10 cellular contexts compared by ENCODE assay signal in genomic region chr2:20641123-20641985, GRCh38. TPM values are rescaled to one million over a fixed set of nuclear protein-coding genes. Genes with fewer than 3 reads are reported as not detected.
A peak's percentile ranks its signal among the peaks of the same experiment; 100 is the strongest.
DNase-seq lines count a peak whose midpoint lies in the region; ATAC-seq and TF ChIP-seq lines count a peak whose summit lies in the region.
"Had no signal": no experiment of that assay in that cellular context is flagged by ENCODE, and none has a peak within 500 bp of the region (broad histone marks: within the 10 kb centered on the region; RNA-seq: fewer than 3 reads in every experiment).

No MANE protein-coding gene starts in this region.

- 32 to 42% methylated on average over 4 to 7 of the region's 23 CpGs for WGBS in gastroesophageal sphincter (ENCODE audit: low coverage in 1 of 2), 2 donors
- WGBS in prostate gland: 77% methylated on average over 23 of the region's 23 CpGs

- intact Hi-C loops in prostate gland (cut with DNase I): loop anchor here (10.0 kb wide), 1 partner anchor 417 kb away; the partner anchor contains the start of gene SDC1
- intact Hi-C loops in upper lobe of right lung (cut with DNase I): no loop called here

- H3K9me3 ChIP-seq in gastroesophageal sphincter: no peaks in the 10 kb centered on the region
- no peaks in the 10 kb centered on the region for H3K9me3 ChIP-seq in prostate gland
- H3K9me3 ChIP-seq in upper lobe of right lung: no peaks in the 10 kb centered on the region
- no peaks in the 10 kb centered on the region for H3K9me3 ChIP-seq in Karpas-422 (ENCODE audit: low read length)

- peak in 1 of 4 experiments; percentile 6 for TF ChIP-seq CTCF in gastroesophageal sphincter (IDR thresholded peaks at IDR 0.05)
- TF ChIP-seq CTCF in prostate gland (IDR thresholded peaks at IDR 0.05): no peak
- TF ChIP-seq CTCF in upper lobe of right lung (IDR thresholded peaks at IDR 0.05): no peak

- no peaks in the 10 kb centered on the region for H3K79me2 ChIP-seq in Karpas-422 (ENCODE audit: low read length)

- H3K4me3 ChIP-seq in gastroesophageal sphincter (no peak overlapping the region), prostate gland (no peak overlapping the region), upper lobe of right lung (no peak overlapping the region), Karpas-422 (ENCODE audit: low read length) (no peak overlapping the region)
- H3K4me3 ChIP-seq: cardiac muscle cell had no signal

- no peaks in the 10 kb centered on the region for H3K9me2 ChIP-seq in Karpas-422 (replicated peaks; ENCODE audit: insufficient read depth, low read length)

- H3K4me1 ChIP-seq in gastroesophageal sphincter: peaks cover 0 to 76% (median 26%) of the 10 kb centered on the region in 3 donors
- H3K4me1 ChIP-seq in prostate gland (replicated peaks): peaks cover 16% of the 10 kb centered on the region
- no peaks in the 10 kb centered on the region for H3K4me1 ChIP-seq in upper lobe of right lung
- H3K4me1 ChIP-seq in Karpas-422 (ENCODE audit: low read length): no peaks in the 10 kb centered on the region

- H3K27me3 ChIP-seq in gastroesophageal sphincter (no peaks in the 10 kb centered on the region), prostate gland (replicated peaks; ENCODE audit: insufficient read depth) (no peaks in the 10 kb centered on the region), upper lobe of right lung (no peaks in the 10 kb centered on the region), Karpas-422 (ENCODE audit: low read length) (no peaks in the 10 kb centered on the region)
- H3K27me3 ChIP-seq: cardiac muscle cell had no signal

- H3K36me3 ChIP-seq in gastroesophageal sphincter (peaks cover 0 to 77% of the 10 kb centered on the region in 2 donors), prostate gland (no peaks in the 10 kb centered on the region), upper lobe of right lung (peaks cover 72% of the 10 kb centered on the region), Karpas-422 (ENCODE audit: insufficient read depth, low read length) (no peaks in the 10 kb centered on the region)
- H3K36me3 ChIP-seq: cardiac muscle cell had no signal

- H3K27ac ChIP-seq in gastroesophageal sphincter (peak overlapping the region; percentile 87 to 99 (median 96)), prostate gland (peak overlapping the region; percentile 66 to 90), upper lobe of right lung (no peak overlapping the region), Karpas-422 (ENCODE audit: low read length) (no peak overlapping the region)
- H3K27ac ChIP-seq: cardiac muscle cell, HL-60 had no signal

- H2AFZ ChIP-seq in Karpas-422 (ENCODE audit: low read length): no peak overlapping the region

- TF ChIP-seq POLR2A in gastroesophageal sphincter (IDR thresholded peaks at IDR 0.05) (peak in 1 of 2 donors; percentile 7), prostate gland (IDR thresholded peaks at IDR 0.05) (no peak)

- ATAC-seq in gastroesophageal sphincter (peak; percentile 71), upper lobe of right lung (no peak)

- H4K20me1 ChIP-seq in Karpas-422 (ENCODE audit: insufficient read depth, low read depth, low read length): peaks cover 6% of the 10 kb centered on the region; the same call in 1 of the 2 replicates

- no peak overlapping the region for H3K4me2 ChIP-seq in Karpas-422 (ENCODE audit: low read depth, low read length, poor library complexity, severe bottlenecking)

- peak; percentile 39 for DNase-seq in EL
- peak; percentile 90 for DNase-seq in astrocyte of the hippocampus (ENCODE audit: low read depth, low spot score)
- DNase-seq in prostate gland (ENCODE audit: low spot score): no peak
- DNase-seq in RPMI8226: no peak
- no peak for DNase-seq in upper lobe of right lung
- no peak for DNase-seq in Karpas-422
- DNase-seq in LoVo (ENCODE audit: low spot score): no peak

- peak; percentile 93 for TF ChIP-seq EP300 in gastroesophageal sphincter (IDR thresholded peaks at IDR 0.05)

- no peak overlapping the region for H3K9ac ChIP-seq in Karpas-422 (ENCODE audit: low read length)

RNA-seq across cellular contexts. Expression of gene HS1BP3, which starts 9.5 kb away (rescaled TPM):
- 10 to 100 TPM; 42.8 to 89.1 (median 61.4) TPM for total RNA-seq in gastroesophageal sphincter
- total RNA-seq in prostate gland: 10 to 100 TPM; 29.9 to 39.4 TPM
- total RNA-seq in upper lobe of right lung: 35.8 TPM
- total RNA-seq in Karpas-422 (2014; rRNA removed; shearing (Covaris generic); ENCODE audit: low replicate concordance): 10.6 and 12.8 TPM in 2 replicates

RNA-seq across cellular contexts. Expression of gene GDF7, which starts 25.6 kb away (rescaled TPM):
- total RNA-seq in gastroesophageal sphincter (10 to 100 TPM in 3 of 4 donors, 1 to 10 TPM in 1; 1.2 to 19.9 (median 15.3) TPM), prostate gland (1 to 10 TPM; 3.3 to 7.0 TPM), upper lobe of right lung (0.72 TPM)
- total RNA-seq in Karpas-422 (2014; rRNA removed; shearing (Covaris generic); ENCODE audit: low replicate concordance): under 0.01 and 0.29 TPM in 2 replicates

Comparison
In these comparisons a context has a peak if more than half of its experiments do, and no peak if none do; other contexts are left out.
1. DNase-seq: peak in EL (single experiment) and astrocyte of the hippocampus (single experiment); none in prostate gland (single experiment), RPMI8226 (single experiment), upper lobe of right lung (single experiment), Karpas-422 (single experiment) and LoVo (single experiment).
2. H3K27ac ChIP-seq: peak in gastroesophageal sphincter (4 of 4) and prostate gland (2 of 2); none in upper lobe of right lung (single experiment) and Karpas-422 (single experiment).